20 cellular contexts compared by ENCODE assay signal in the genomic region with DNA sequence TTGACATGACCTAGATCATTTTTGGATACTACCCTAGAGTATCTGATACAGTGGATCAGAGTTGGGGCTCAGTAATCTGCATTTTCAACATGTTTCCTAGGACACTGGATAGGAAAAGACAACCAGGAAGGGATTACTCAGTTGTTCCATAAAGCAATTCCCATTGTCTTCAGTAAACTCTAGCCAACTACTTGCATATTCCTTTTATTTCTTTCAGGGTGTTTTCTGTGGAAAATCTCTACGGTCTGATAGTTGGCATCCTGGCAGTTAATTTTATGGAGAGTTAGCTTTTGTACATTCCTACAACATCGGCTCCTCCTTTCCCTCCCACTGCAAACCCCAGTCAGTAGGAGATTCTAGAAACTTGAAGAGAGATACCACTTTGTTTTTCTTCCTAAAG.
"Had no signal": no experiment of that assay in that cellular context is flagged by ENCODE, and none has a peak within 500 bp of the region (broad histone marks: within the 10 kb centered on the region; RNA-seq: fewer than 3 reads in every experiment).

No MANE protein-coding gene starts in this region.

- H3K27me3 ChIP-seq: body of pancreas, right lobe of liver, suprapubic skin, upper lobe of right lung had no signal

- H3K27ac Mint-ChIP-seq: activated CD8-positive, alpha-beta T cell treated with anti-CD3 and anti-CD28 coated beads, Interleukin-2, amount 10 ng/mL, durations not matched to agents 7 days and 5 days; dendritic cell treated with granulocyte-macrophage colony-stimulating factor and Interleukin-4, amounts not matched to agents 40 ng/mL and 50 ng/mL, for 4 days; immature natural killer cell; T-helper 17 cell; WTC11 had no signal

- H3K4me1 Mint-ChIP-seq: central memory CD8-positive, alpha-beta T cell; immature natural killer cell; T-helper 17 cell had no signal

- H3K9me3 Mint-ChIP-seq: central memory CD8-positive, alpha-beta T cell; dendritic cell treated with granulocyte-macrophage colony-stimulating factor and Interleukin-4, amounts not matched to agents 40 ng/mL and 50 ng/mL, for 4 days; immature natural killer cell had no signal

- H3K27me3 Mint-ChIP-seq: central memory CD8-positive, alpha-beta T cell; dendritic cell treated with granulocyte-macrophage colony-stimulating factor and Interleukin-4, amounts not matched to agents 40 ng/mL and 50 ng/mL, for 4 days had no signal

- H3K4me1 ChIP-seq: body of pancreas, right lobe of liver, suprapubic skin, upper lobe of right lung had no signal

- H3K36me3 ChIP-seq: right lobe of liver, suprapubic skin, upper lobe of right lung had no signal

- DNase-seq: activated CD4-positive, alpha-beta T cell treated with anti-CD3 and anti-CD28 coated beads for 48 hours; activated CD8-positive, alpha-beta memory T cell treated with anti-CD3 and anti-CD28 coated beads, Interleukin-2, amount 50 U/mL, for 48 hours; activated CD8-positive, alpha-beta T cell treated with anti-CD3 and anti-CD28 coated beads, Interleukin-2, amount 10 ng/mL, durations not matched to agents 7 days and 5 days; body of pancreas; foreskin fibroblast; glutamatergic neuron; immature natural killer cell; left cardiac atrium; mesendoderm; right lobe of liver; stimulated activated CD4-positive, alpha-beta T cell treated with anti-CD3 and anti-CD28 coated beads, Interleukin-2, amount 100 ng/mL, for 48 hours; stimulated activated naive CD4-positive, alpha-beta T cell treated with Interleukin-2 at 50 U/mL for 16 hours; T-helper 17 cell; upper lobe of right lung had no signal

- ATAC-seq: activated CD8-positive, alpha-beta T cell treated with anti-CD3 and anti-CD28 coated beads, Interleukin-2, amount 10 ng/mL, durations not matched to agents 7 days and 5 days; body of pancreas; right lobe of liver; T-helper 17 cell; upper lobe of right lung; WTC11 had no signal

- H3K4me3 Mint-ChIP-seq: activated CD8-positive, alpha-beta T cell treated with anti-CD3 and anti-CD28 coated beads, Interleukin-2, amount 10 ng/mL, durations not matched to agents 7 days and 5 days; central memory CD8-positive, alpha-beta T cell; dendritic cell treated with granulocyte-macrophage colony-stimulating factor and Interleukin-4, amounts not matched to agents 40 ng/mL and 50 ng/mL, for 4 days; immature natural killer cell; neural crest cell; T-helper 17 cell; WTC11 had no signal

- H3K27ac ChIP-seq: body of pancreas, right lobe of liver, SK-N-MC, suprapubic skin, upper lobe of right lung had no signal

- H3K4me3 ChIP-seq: body of pancreas, right lobe of liver, SK-N-MC, suprapubic skin, upper lobe of right lung had no signal

- H3K36me3 Mint-ChIP-seq: immature natural killer cell had no signal

- H3K9me3 ChIP-seq: body of pancreas, right lobe of liver, suprapubic skin, upper lobe of right lung had no signal
